ENCODE assay signal across 26 cellular contexts in genomic region chr9:95813923-95814322, GRCh38.
"Had no signal": no experiment of that assay in that cellular context is flagged by ENCODE, and none has a peak within 500 bp of the region (broad histone marks: within the 10 kb centered on the region; RNA-seq: fewer than 3 reads in every experiment).

No MANE protein-coding gene starts in this region.

- H3K27ac Mint-ChIP-seq: activated CD4-positive, alpha-beta T cell treated with anti-CD3 and anti-CD28 coated beads for 36 hours; activated naive CD8-positive, alpha-beta T cell treated with anti-CD3 and anti-CD28 coated beads for 36 hours; effector memory CD8-positive, alpha-beta T cell; natural killer cell treated with Interleukin-12 subunit alpha and Interleukin-12 subunit beta and Interleukin-15 and Interleukin-18, amount 100 ng/mL, for 72 hours; T-helper 1 cell treated with Interleukin-12 subunit alpha and Interleukin-12 subunit beta and Interleukin-4 antibody, amounts not matched to agents 30 μg/mL and 1 μg/mL, for 36 hours; WTC11 had no signal

- H3K36me3 Mint-ChIP-seq: natural killer cell treated with Interleukin-12 subunit alpha and Interleukin-12 subunit beta and Interleukin-15 and Interleukin-18, amount 100 ng/mL, for 72 hours; WTC11 had no signal

- DNase-seq: activated CD4-positive, alpha-beta T cell treated with anti-CD3 and anti-CD28 coated beads for 36 hours; activated CD4-positive, alpha-beta T cell treated with anti-CD3 and anti-CD28 coated beads, Interleukin-2, amount 50 U/mL, for 48 hours; activated CD8-positive, alpha-beta memory T cell treated with anti-CD3 and anti-CD28 coated beads, Interleukin-2, amount 50 U/mL, for 48 hours; activated naive CD4-positive, alpha-beta T cell treated with Interleukin-2 at 50 U/mL for 16 hours; activated naive CD8-positive, alpha-beta T cell treated with anti-CD3 and anti-CD28 coated beads for 36 hours; activated T-cell treated with anti-CD3 and anti-CD28 coated beads, Interleukin-2, amount 50 U/mL, for 4 hours; amniotic stem cell; colonic mucosa; dorsolateral prefrontal cortex; effector memory CD8-positive, alpha-beta T cell; esophagus squamous epithelium; gastrocnemius medialis; head of caudate nucleus; islet precursor cell; lower lobe of right lung; midbrain; spleen; stimulated activated CD4-positive, alpha-beta T cell treated with anti-CD3 and anti-CD28 coated beads, Interleukin-4, amount 100 ng/mL, for 1 hour; stimulated activated naive CD4-positive, alpha-beta T cell; T1000; thyroid gland; upper lobe of right lung had no signal

- H3K9me3 Mint-ChIP-seq: activated naive CD8-positive, alpha-beta T cell treated with anti-CD3 and anti-CD28 coated beads for 36 hours; activated T-cell treated with anti-CD3 and anti-CD28 coated beads, Interleukin-2, amount 50 U/mL, for 4 hours; effector memory CD8-positive, alpha-beta T cell; natural killer cell treated with Interleukin-12 subunit alpha and Interleukin-12 subunit beta and Interleukin-15 and Interleukin-18, amount 100 ng/mL, for 72 hours; T-helper 1 cell treated with Interleukin-12 subunit alpha and Interleukin-12 subunit beta and Interleukin-4 antibody, amounts not matched to agents 30 μg/mL and 1 μg/mL, for 36 hours; WTC11 had no signal

- H3K27me3 Mint-ChIP-seq: activated CD4-positive, alpha-beta T cell treated with anti-CD3 and anti-CD28 coated beads for 36 hours; activated naive CD8-positive, alpha-beta T cell treated with anti-CD3 and anti-CD28 coated beads for 36 hours; natural killer cell treated with Interleukin-12 subunit alpha and Interleukin-12 subunit beta and Interleukin-15 and Interleukin-18, amount 100 ng/mL, for 72 hours had no signal

- ATAC-seq: activated CD4-positive, alpha-beta T cell treated with anti-CD3 and anti-CD28 coated beads for 36 hours; activated T-cell treated with anti-CD3 and anti-CD28 coated beads, Interleukin-2, amount 50 U/mL, for 4 hours; effector memory CD8-positive, alpha-beta T cell; gastrocnemius medialis; left lobe of liver; lower lobe of right lung; natural killer cell treated with Interleukin-12 subunit alpha and Interleukin-12 subunit beta and Interleukin-15 and Interleukin-18, amount 100 ng/mL, for 72 hours; upper lobe of right lung; WTC11 had no signal

- H3K4me3 Mint-ChIP-seq: activated CD4-positive, alpha-beta T cell treated with anti-CD3 and anti-CD28 coated beads for 36 hours; activated naive CD8-positive, alpha-beta T cell treated with anti-CD3 and anti-CD28 coated beads for 36 hours; activated T-cell treated with anti-CD3 and anti-CD28 coated beads, Interleukin-2, amount 50 U/mL, for 4 hours; effector memory CD8-positive, alpha-beta T cell; natural killer cell treated with Interleukin-12 subunit alpha and Interleukin-12 subunit beta and Interleukin-15 and Interleukin-18, amount 100 ng/mL, for 72 hours; T-helper 1 cell treated with Interleukin-12 subunit alpha and Interleukin-12 subunit beta and Interleukin-4 antibody, amounts not matched to agents 30 μg/mL and 1 μg/mL, for 36 hours; WTC11 had no signal
